In genomic region chr1:171457412-171457811, GRCh38 we compare ENCODE assay signal across 16 cellular contexts. TPM values are rescaled to one million over a fixed set of nuclear protein-coding genes. Genes with fewer than 3 reads are reported as not detected.
DNase-seq lines count a peak whose midpoint lies in the region; ATAC-seq and TF ChIP-seq lines count a peak whose summit lies in the region.
"Had no signal": no experiment of that assay in that cellular context is flagged by ENCODE, and none has a peak within 500 bp of the region (broad histone marks: within the 10 kb centered on the region; RNA-seq: fewer than 3 reads in every experiment).

No MANE protein-coding gene starts in this region.

- no peak overlapping the region for H2AK5ac ChIP-seq in IMR-90 (ENCODE audit: low read depth, low read length)

- H2BK5ac ChIP-seq in IMR-90 (ENCODE audit: low read depth, low read length, poor library complexity, severe bottlenecking), result no peak overlapping the region

- dilution Hi-C loops in IMR-90 (cut with HindIII; ENCODE audit: low sequenced_read_pairs, unreplicated experiment), result no loop called here

- no peak overlapping the region for H3K4me2 ChIP-seq in IMR-90 (ENCODE audit: low read depth, low read length)

- no peak for TF ChIP-seq POLR2A in IMR-90 (IDR thresholded peaks at IDR 0.05; ENCODE audit: low read depth, low read length)

- no peaks in the 10 kb centered on the region for H3K4me1 ChIP-seq in IMR-90 (ENCODE audit: control insufficient read depth, insufficient read depth, low read length)
- H3K4me1 ChIP-seq: gastrocnemius medialis, parathyroid adenoma had no signal

- no peaks in the 10 kb centered on the region for H3K4me1 Mint-ChIP-seq in activated CD8-positive, alpha-beta T cell treated with anti-CD3 and anti-CD28 coated beads for 36 hours (ENCODE audit: low read depth)
- H3K4me1 Mint-ChIP-seq: immature natural killer cell had no signal

- CTCF ChIA-PET in IMR-90 (lab: Yijun Ruan, JAX), result no interaction called here
- CTCF ChIA-PET in activated CD8-positive, alpha-beta T cell treated with anti-CD3 and anti-CD28 coated beads for 36 hours (lab: Charles Lee), result no interaction called here

- no peaks in the 10 kb centered on the region for H3K36me3 ChIP-seq in IMR-90 (ENCODE audit: control insufficient read depth, insufficient read depth, low read length)
- H3K36me3 ChIP-seq: BLaER1 treated with 17β-estradiol and CSF1 and Interleukin-3, amounts not matched to agents 10 nM and 100 nM; gastrocnemius medialis had no signal

- no peak overlapping the region for H4K5ac ChIP-seq in IMR-90 (ENCODE audit: low read depth, low read length)

- no peaks in the 10 kb centered on the region for H3K9me3 Mint-ChIP-seq in activated CD8-positive, alpha-beta T cell treated with anti-CD3 and anti-CD28 coated beads for 36 hours

- no peak overlapping the region for H4K8ac ChIP-seq in IMR-90 (ENCODE audit: low read depth in 2 of 2, low read length in 2 of 2)

- peaks cover 8% of the 10 kb centered on the region for H3K27me3 Mint-ChIP-seq in activated CD8-positive, alpha-beta T cell treated with anti-CD3 and anti-CD28 coated beads for 36 hours

- no peak overlapping the region for H2AK9ac ChIP-seq in IMR-90 (replicated peaks; ENCODE audit: low read depth, low read length, poor library complexity)

- no peaks in the 10 kb centered on the region for H3K27me3 ChIP-seq in IMR-90 (ENCODE audit: control insufficient read depth, insufficient read depth, low read length)
- H3K27me3 ChIP-seq: BLaER1 treated with 17β-estradiol and CSF1 and Interleukin-3, amounts not matched to agents 10 nM and 100 nM; gastrocnemius medialis had no signal

- no CpG with 5 or more reads among the region's 2 CpGs for WGBS in IMR-90 (ENCODE audit: extremely low coverage in 2 of 2, insufficient read length in 1 of 2), 2 experiments

- no peak for TF ChIP-seq CTCF in AG10803 (conservative IDR thresholded peaks at IDR 0.05; ENCODE audit: low read length)
- TF ChIP-seq CTCF in IMR-90 (conservative IDR thresholded peaks at IDR 0.05; ENCODE audit: low read depth, low read length), result no peak
- TF ChIP-seq CTCF in activated CD8-positive, alpha-beta T cell treated with anti-CD3 and anti-CD28 coated beads for 36 hours (IDR thresholded peaks at IDR 0.05), result no peak

- in situ Hi-C loops in IMR-90 (cut with MboI; ENCODE audit: low sequenced_read_pairs), result no loop called here

- no peak overlapping the region for H2AFZ ChIP-seq in IMR-90 (replicated peaks; ENCODE audit: low read length, poor library complexity)
- H2AFZ ChIP-seq: parathyroid adenoma had no signal

- H2BK20ac ChIP-seq in IMR-90 (ENCODE audit: low read depth, low read length), result no peak overlapping the region

- H3K9me3 ChIP-seq in IMR-90 (ENCODE audit: control insufficient read depth, insufficient read depth, low read length), result no peaks in the 10 kb centered on the region; the same call in 1 of the 2 replicates
- H3K9me3 ChIP-seq: gastrocnemius medialis had no signal

- H3K9me1 ChIP-seq in IMR-90 (ENCODE audit: insufficient read depth, low read length), result no peaks in the 10 kb centered on the region

- H3K4me3 Mint-ChIP-seq in activated CD8-positive, alpha-beta T cell treated with anti-CD3 and anti-CD28 coated beads for 36 hours, result no peak overlapping the region
- H3K4me3 Mint-ChIP-seq: immature natural killer cell had no signal

- H3K79me1 ChIP-seq in IMR-90 (ENCODE audit: low read depth in 1 of 2, low read length in 2 of 2), result no peaks in the 10 kb centered on the region

- H3K4me3 ChIP-seq in AG10803 (ENCODE audit: low read length) (no peak overlapping the region), IMR-90 (ENCODE audit: insufficient read depth, low read depth, low read length) (no peak overlapping the region)
- H3K4me3 ChIP-seq: BLaER1 treated with 17β-estradiol and CSF1 and Interleukin-3, amounts not matched to agents 10 nM and 100 nM; gastrocnemius medialis; GM12878 had no signal

- H3K36me3 Mint-ChIP-seq in activated CD8-positive, alpha-beta T cell treated with anti-CD3 and anti-CD28 coated beads for 36 hours (ENCODE audit: low read depth), result no peaks in the 10 kb centered on the region
- H3K36me3 Mint-ChIP-seq: immature natural killer cell had no signal

- H3K56ac ChIP-seq in IMR-90 (ENCODE audit: extremely low read depth, insufficient read depth, low read length), result no peak overlapping the region

- no peak overlapping the region for H3K27ac ChIP-seq in IMR-90 (ENCODE audit: insufficient read depth, low read length)
- H3K27ac ChIP-seq: BLaER1 treated with 17β-estradiol and CSF1 and Interleukin-3, amounts not matched to agents 10 nM and 100 nM; gastrocnemius medialis; parathyroid adenoma had no signal

- POLR2A ChIA-PET in IMR-90 (lab: Charles Lee; ENCODE audit: unreplicated experiment), result no interaction called here
- POLR2A ChIA-PET in activated CD8-positive, alpha-beta T cell treated with anti-CD3 and anti-CD28 coated beads for 36 hours (lab: Charles Lee), result no interaction called here

- H3K23ac ChIP-seq in IMR-90 (ENCODE audit: low read depth, low read length), result no peak overlapping the region

- intact Hi-C loops in IMR-90 (cut with micrococcal nuclease), result no loop called here
- intact Hi-C loops in activated CD8-positive, alpha-beta T cell treated with anti-CD3 and anti-CD28 coated beads for 36 hours (cut with micrococcal nuclease), result no loop called here

- DNase-seq in AG10803 (ENCODE audit: low read depth), result peak; percentile 27
- DNase-seq in IMR-90, result peak; percentile 60
- DNase-seq in cerebellar cortex (ENCODE audit: low spot score), result peak; percentile 96
- peak; percentile 29 for DNase-seq in kidney tubule cell (ENCODE audit: low spot score)
- DNase-seq in NCI-H1092 (lab: John Stamatoyannopoulos, UW), result no peak
- no peak for DNase-seq in activated CD8-positive, alpha-beta T cell treated with anti-CD3 and anti-CD28 coated beads for 36 hours
- no peak for DNase-seq in GOT3 (lab: John Stamatoyannopoulos, UW)
- no peak for DNase-seq in stimulated activated CD4-positive, alpha-beta T cell treated with anti-CD3 and anti-CD28 coated beads, Interleukin-1b, Interleukin-23, amount 100 ng/mL, for 48 hours
- DNase-seq: activated gamma-delta T cell treated with Interleukin-2 at 50 U/mL for 16 hours, DMS79 treated with DMSO at 0.1 percent for 48 hours, gastrocnemius medialis, immature natural killer cell, NCI-H2081 had no signal

- no peak overlapping the region for H3K4ac ChIP-seq in IMR-90 (ENCODE audit: low read depth, low read length)

- BruUV-seq in IMR-90 (replicated peaks; lab: Mats Ljungman, UMichigan), result no TSS peak

- H2BK120ac ChIP-seq in IMR-90 (ENCODE audit: low read depth, low read length), result no peak overlapping the region

- no peak overlapping the region for H3K9ac ChIP-seq in IMR-90 (ENCODE audit: low read depth, low read length)
- H3K9ac ChIP-seq: BLaER1 treated with 17β-estradiol and CSF1 and Interleukin-3, amounts not matched to agents 10 nM and 100 nM; parathyroid adenoma had no signal

- no peak for ATAC-seq in IMR-90 (ENCODE audit: low read depth)
- ATAC-seq in activated CD8-positive, alpha-beta T cell treated with anti-CD3 and anti-CD28 coated beads for 36 hours, result no peak
- ATAC-seq: gastrocnemius medialis, GM12878 had no signal

- no peak overlapping the region for H2BK15ac ChIP-seq in IMR-90 (ENCODE audit: low read depth, low read length)

- H4K91ac ChIP-seq in IMR-90 (ENCODE audit: insufficient read depth, low read depth, low read length), result no peak overlapping the region

- no peak overlapping the region for H3K14ac ChIP-seq in IMR-90 (replicated peaks; ENCODE audit: low read depth, low read length)

- H3K18ac ChIP-seq in IMR-90 (ENCODE audit: low read depth, low read length), result no peak overlapping the region

- no peaks in the 10 kb centered on the region for H4K20me1 ChIP-seq in IMR-90 (ENCODE audit: insufficient read depth, low read length)
- H4K20me1 ChIP-seq: BLaER1 treated with 17β-estradiol and CSF1 and Interleukin-3, amounts not matched to agents 10 nM and 100 nM had no signal

- H3K27ac Mint-ChIP-seq in activated CD8-positive, alpha-beta T cell treated with anti-CD3 and anti-CD28 coated beads for 36 hours, result no peak overlapping the region
- H3K27ac Mint-ChIP-seq: immature natural killer cell had no signal

- no peak for TF ChIP-seq RAD21 in IMR-90 (IDR thresholded peaks at IDR 0.05; ENCODE audit: low read length)

TF ChIP-seq in IMR-90, 13 proteins besides CTCF, POLR2A, EP300 and RAD21:
- no peak for TF ChIP-seq MAZ (IDR thresholded peaks at IDR 0.05; ENCODE audit: borderline replicate concordance, low read depth, low read length)
- peak; percentile 42; the same call in 1 of the 2 replicates for TF ChIP-seq MAFK (IDR thresholded peaks at IDR 0.05; ENCODE audit: low read depth, low read length)

RNA-seq across cellular contexts. Expression of gene PRRC2C, which starts 27.9 kb away (rescaled TPM):
- 58.3 and 66.4 TPM in 2 replicates for total RNA-seq in IMR-90 (2012; rRNA removed)
- 46.4 and 54.0 TPM in 2 replicates for polyA plus RNA-seq in IMR-90 (2012; rRNA removed)
- 14.8 and 17.9 TPM in 2 replicates for polyA plus RNA-seq in IMR-90 (2012; cell fraction: cytosol; rRNA removed)
- polyA plus RNA-seq in IMR-90 (2012; cell fraction: nucleus; rRNA removed; ENCODE audit: low replicate concordance), result 16.0 and 73.3 TPM in 2 replicates
- 100 to 1,000 TPM; 229 to 238 TPM for total RNA-seq in activated CD8-positive, alpha-beta T cell treated with anti-CD3 and anti-CD28 coated beads for 36 hours

Comparison
In these comparisons a context has a peak if more than half of its experiments do, and no peak if none do; other contexts are left out.
1. DNase-seq: peak in AG10803 (single experiment), IMR-90 (single experiment), cerebellar cortex (single experiment) and kidney tubule cell (single experiment); none in NCI-H1092 (single experiment), activated CD8-positive, alpha-beta T cell treated with anti-CD3 and anti-CD28 coated beads for 36 hours (single experiment), GOT3 (single experiment) and stimulated activated CD4-positive, alpha-beta T cell treated with anti-CD3 and anti-CD28 coated beads, Interleukin-1b, Interleukin-23, amount 100 ng/mL, for 48 hours (single experiment).